Comparison of ENCODE assay signal across 22 cellular contexts in genomic region chr15:67040277-67040676, GRCh38. TPM values are rescaled to one million over a fixed set of nuclear protein-coding genes. Genes with fewer than 3 reads are reported as not detected.
DNase-seq lines count a peak whose midpoint lies in the region; ATAC-seq and TF ChIP-seq lines count a peak whose summit lies in the region.
"Had no signal": no experiment of that assay in that cellular context is flagged by ENCODE, and none has a peak within 500 bp of the region (broad histone marks: within the 10 kb centered on the region; RNA-seq: fewer than 3 reads in every experiment).

No MANE protein-coding gene starts in this region.

- H3K14ac ChIP-seq in neuronal stem cell (ENCODE audit: low read length) = no peak overlapping the region

- no peaks in the 10 kb centered on the region for H3K9me3 ChIP-seq in CD8-positive, alpha-beta memory T cell (ENCODE audit: low read length)
- no peaks in the 10 kb centered on the region for H3K9me3 ChIP-seq in Loucy (ENCODE audit: insufficient read depth, low read depth, low read length)
- no peaks in the 10 kb centered on the region for H3K9me3 ChIP-seq in neuronal stem cell (replicated peaks in 1 of 2; ENCODE audit: control insufficient read depth in 2 of 2, insufficient read depth in 1 of 2, low read depth in 1 of 2, low read length in 2 of 2)
- no peaks in the 10 kb centered on the region for H3K9me3 ChIP-seq in transverse colon
- H3K9me3 ChIP-seq: BLaER1 treated with 17β-estradiol and CSF1 and Interleukin-3, amounts not matched to agents 10 nM and 100 nM had no signal

- in situ Hi-C loops in transverse colon (cut with MboI; ENCODE audit: low pct_ligation_motif_present in 1 of 4, low pct_unique_long_range_greater_than_20kb in 1 of 4, low sequenced_read_pairs in 3 of 4) = no loop called here

- DNase-seq in CD8-positive, alpha-beta memory T cell = no peak
- DNase-seq in fibroblast of the aortic adventitia (ENCODE audit: low read depth) (peak; percentile 68), neuronal stem cell (ENCODE audit: low spot score) (no peak), transverse colon (no peak)
- DNase-seq: CD8-positive, alpha-beta T cell; DMS79; NCI-H1048; NCI-H1436 treated with DMSO at 0.1 percent for 48 hours; NCI-H2029; NCI-H2171 treated with DMSO at 0.1 percent for 48 hours; NCI-H446 treated with DMSO at 0.1 percent for 48 hours; NCI-H69; OCI-M1; RPMI8226; SIG-M5 had no signal

- TF ChIP-seq EP300 in transverse colon (IDR thresholded peaks at IDR 0.05; ENCODE audit: low read depth) = no peak

- no peak overlapping the region for H3K23ac ChIP-seq in neuronal stem cell (ENCODE audit: low read depth, low read length, poor library complexity)

- H3K79me2 ChIP-seq in Loucy (ENCODE audit: insufficient read depth, low read length) = no peaks in the 10 kb centered on the region

- peak overlapping the region; percentile 67 for H3K4me2 ChIP-seq in Loucy (ENCODE audit: low read depth, low read length, poor library complexity, severe bottlenecking)
- H3K4me2 ChIP-seq in neuronal stem cell (ENCODE audit: insufficient read depth, low read length, poor library complexity, severe bottlenecking) = no peak overlapping the region
- H3K4me2 ChIP-seq: KMS-11 had no signal

- H3K4ac ChIP-seq in neuronal stem cell (ENCODE audit: low read length) = no peak overlapping the region

- H3K18ac ChIP-seq in neuronal stem cell (ENCODE audit: low read length) = no peak overlapping the region

- H2AFZ ChIP-seq in Loucy (ENCODE audit: low read length) (no peak overlapping the region), neuronal stem cell (ENCODE audit: low read length) (no peak overlapping the region)

- H3K27ac Mint-ChIP-seq in CD8-positive, alpha-beta memory T cell = peak overlapping the region in 6 of 8 donors; percentile 68 to 88 (median 75)
- H3K27ac Mint-ChIP-seq: CD8-positive, alpha-beta T cell had no signal

- H3K4me3 ChIP-seq in CD8-positive, alpha-beta memory T cell (ENCODE audit: low read length) = no peak overlapping the region
- H3K4me3 ChIP-seq in Loucy (ENCODE audit: low read length, poor library complexity, severe bottlenecking) = no peak overlapping the region
- no peak overlapping the region for H3K4me3 ChIP-seq in fibroblast of the aortic adventitia (ENCODE audit: low read depth, low read length)
- H3K4me3 ChIP-seq in neuronal stem cell (ENCODE audit: low read length in 2 of 2) = no peak overlapping the region
- H3K4me3 ChIP-seq in transverse colon = no peak overlapping the region
- H3K4me3 ChIP-seq: BLaER1 treated with 17β-estradiol and CSF1 and Interleukin-3, amounts not matched to agents 10 nM and 100 nM had no signal

- no peak overlapping the region for H4K8ac ChIP-seq in neuronal stem cell (ENCODE audit: low read depth, low read length)

- peak overlapping the region; percentile 58 for H4K91ac ChIP-seq in neuronal stem cell (ENCODE audit: low read depth, low read length, poor library complexity)

- TF ChIP-seq CTCF in Loucy (conservative IDR thresholded peaks at IDR 0.05; ENCODE audit: low read length) (no peak), fibroblast of the aortic adventitia (IDR thresholded peaks at IDR 0.05; ENCODE audit: insufficient read depth, low read length) (no peak), transverse colon (IDR thresholded peaks at IDR 0.05) (no peak)

- H3K27ac ChIP-seq in CD8-positive, alpha-beta memory T cell (ENCODE audit: low read depth, low read length) = no peak overlapping the region
- H3K27ac ChIP-seq in neuronal stem cell (replicated peaks; ENCODE audit: low read length) (no peak overlapping the region), transverse colon (no peak overlapping the region)
- H3K27ac ChIP-seq: BLaER1 treated with 17β-estradiol and CSF1 and Interleukin-3, amounts not matched to agents 10 nM and 100 nM; KMS-11 had no signal

- no peaks in the 10 kb centered on the region for H3K27me3 ChIP-seq in CD8-positive, alpha-beta memory T cell (ENCODE audit: insufficient read depth, low read length, poor library complexity, severe bottlenecking)
- H3K27me3 ChIP-seq in Loucy (ENCODE audit: insufficient read depth, low read length, poor library complexity, severe bottlenecking) = no peaks in the 10 kb centered on the region
- no peaks in the 10 kb centered on the region for H3K27me3 ChIP-seq in neuronal stem cell (ENCODE audit: control insufficient read depth in 3 of 3, insufficient read depth in 3 of 3, low read depth in 1 of 3, low read length in 3 of 3)
- H3K27me3 ChIP-seq in transverse colon = no peaks in the 10 kb centered on the region
- H3K27me3 ChIP-seq: BLaER1 treated with 17β-estradiol and CSF1 and Interleukin-3, amounts not matched to agents 10 nM and 100 nM had no signal

- no peak overlapping the region for H2AK5ac ChIP-seq in neuronal stem cell (ENCODE audit: low read depth, low read length)

- no CpG with 5 or more reads among the region's 2 CpGs for WGBS in neuronal stem cell (ENCODE audit: extremely low coverage in 2 of 2, insufficient read length in 2 of 2, insufficient replicate concordance in 1 of 2), 2 donors
- 77 to 100% methylated on average over 2 of the region's 2 CpGs for WGBS in transverse colon (ENCODE audit: low coverage in 1 of 2), 2 donors

- H3K36me3 Mint-ChIP-seq in CD8-positive, alpha-beta memory T cell = no peaks in the 10 kb centered on the region
- H3K36me3 Mint-ChIP-seq: CD8-positive, alpha-beta T cell had no signal

- H2BK5ac ChIP-seq in neuronal stem cell (ENCODE audit: low read length) = no peak overlapping the region

- no peaks in the 10 kb centered on the region for H3K27me3 Mint-ChIP-seq in CD8-positive, alpha-beta memory T cell

- POLR2A ChIA-PET in CD8-positive, alpha-beta memory T cell (lab: Charles Lee) = no interaction called here

- intact Hi-C loops in transverse colon (cut with DNase I; ENCODE audit: low total_unique reads) = no loop called here

- peaks cover 30% of the 10 kb centered on the region for H3K4me1 ChIP-seq in CD8-positive, alpha-beta memory T cell (ENCODE audit: insufficient read depth, low read length)
- peaks cover 12% of the 10 kb centered on the region for H3K4me1 ChIP-seq in Loucy (ENCODE audit: insufficient read depth, low read length, poor library complexity, severe bottlenecking)
- peaks cover 29 to 51% of the 10 kb centered on the region in 2 donors for H3K4me1 ChIP-seq in neuronal stem cell (ENCODE audit: control insufficient read depth in 2 of 2, insufficient read depth in 1 of 2, low read depth in 1 of 2, low read length in 2 of 2)
- peaks cover 0 to 6% (median 2%) of the 10 kb centered on the region in 4 donors for H3K4me1 ChIP-seq in transverse colon

- no peak for TF ChIP-seq POLR2A in transverse colon (IDR thresholded peaks at IDR 0.05)
- TF ChIP-seq POLR2A in GM18505 (IDR thresholded peaks at IDR 0.05; ENCODE audit: borderline replicate concordance, extremely low read depth, insufficient read depth, insufficient read length) = no peak

- H3K36me3 ChIP-seq in CD8-positive, alpha-beta memory T cell (ENCODE audit: insufficient read depth, low read length) = no peaks in the 10 kb centered on the region
- H3K36me3 ChIP-seq in Loucy (ENCODE audit: insufficient read depth, low read length) (no peaks in the 10 kb centered on the region), neuronal stem cell (replicated peaks in 1 of 2; ENCODE audit: control insufficient read depth in 2 of 2, insufficient read depth in 2 of 2, low read length in 2 of 2) (no peaks in the 10 kb centered on the region), transverse colon (no peaks in the 10 kb centered on the region)
- H3K36me3 ChIP-seq: BLaER1 treated with 17β-estradiol and CSF1 and Interleukin-3, amounts not matched to agents 10 nM and 100 nM had no signal

- H4K20me1 ChIP-seq in Loucy (ENCODE audit: insufficient read depth, low read length, poor library complexity, severe bottlenecking) = no peaks in the 10 kb centered on the region
- H4K20me1 ChIP-seq: BLaER1 treated with 17β-estradiol and CSF1 and Interleukin-3, amounts not matched to agents 10 nM and 100 nM had no signal

- CTCF ChIA-PET in CD8-positive, alpha-beta memory T cell (lab: Charles Lee) = no interaction called here

- H2BK15ac ChIP-seq in neuronal stem cell (ENCODE audit: low read length) = peak overlapping the region; percentile 61

- peak overlapping the region; percentile 97 for H2BK12ac ChIP-seq in neuronal stem cell (ENCODE audit: low read length)

- peak overlapping the region in 1 of 7 donors; percentile 75 for H3K4me3 Mint-ChIP-seq in CD8-positive, alpha-beta memory T cell

- peaks cover 38 to 56% (median 45%) of the 10 kb centered on the region in 3 donors for H3K4me1 Mint-ChIP-seq in CD8-positive, alpha-beta memory T cell

- peak overlapping the region; percentile 60 for H3K9ac ChIP-seq in Loucy (ENCODE audit: low read depth, low read length, poor library complexity, severe bottlenecking)
- H3K9ac ChIP-seq in neuronal stem cell (ENCODE audit: low read depth, low read length, poor library complexity) = no peak overlapping the region
- H3K9ac ChIP-seq: BLaER1 treated with 17β-estradiol and CSF1 and Interleukin-3, amounts not matched to agents 10 nM and 100 nM; KMS-11 had no signal

- H3K79me1 ChIP-seq in neuronal stem cell (ENCODE audit: low read depth, low read length) = no peaks in the 10 kb centered on the region

- no peaks in the 10 kb centered on the region for H3K9me3 Mint-ChIP-seq in CD8-positive, alpha-beta memory T cell
- H3K9me3 Mint-ChIP-seq: CD8-positive, alpha-beta T cell had no signal

- ATAC-seq in HG03159 (IDR thresholded peaks at IDR 0.05; ENCODE audit: unreplicated experiment) (no peak), HG03135 (IDR thresholded peaks at IDR 0.05; ENCODE audit: unreplicated experiment) (no peak), GM18505 (IDR thresholded peaks at IDR 0.05; ENCODE audit: unreplicated experiment) (no peak)
- ATAC-seq: CD8-positive, alpha-beta T cell; SK-N-SH treated with all-trans-retinoic acid at 6 μM for 48 hours had no signal

- no peak overlapping the region for H2BK120ac ChIP-seq in neuronal stem cell (ENCODE audit: low read depth, low read length)

- no peaks in the 10 kb centered on the region for H3F3A ChIP-seq in Loucy (ENCODE audit: low read depth)

- no peaks in the 10 kb centered on the region for H3K9me2 ChIP-seq in Loucy (replicated peaks; ENCODE audit: low read depth, low read length)

RNA-seq across cellular contexts. Expression of gene SMAD3, which starts 25.1 kb away (rescaled TPM):
- 10 to 100 TPM; 30.2 to 34.2 TPM for total RNA-seq in CD8-positive, alpha-beta memory T cell
- polyA plus RNA-seq in CD8-positive, alpha-beta memory T cell = 31.7 TPM
- total RNA-seq in fibroblast of the aortic adventitia (ENCODE audit: low replicate concordance) (53.6 and 96.3 TPM in 2 replicates), transverse colon (10 to 100 TPM; 30.9 to 65.1 (median 57.0) TPM)
- 32.6 TPM for polyA plus RNA-seq in neuronal stem cell (2013, experiment 1 of 2)
- polyA plus RNA-seq in neuronal stem cell (2013, experiment 2 of 2) = 32.9 TPM
